In the genomic region with DNA sequence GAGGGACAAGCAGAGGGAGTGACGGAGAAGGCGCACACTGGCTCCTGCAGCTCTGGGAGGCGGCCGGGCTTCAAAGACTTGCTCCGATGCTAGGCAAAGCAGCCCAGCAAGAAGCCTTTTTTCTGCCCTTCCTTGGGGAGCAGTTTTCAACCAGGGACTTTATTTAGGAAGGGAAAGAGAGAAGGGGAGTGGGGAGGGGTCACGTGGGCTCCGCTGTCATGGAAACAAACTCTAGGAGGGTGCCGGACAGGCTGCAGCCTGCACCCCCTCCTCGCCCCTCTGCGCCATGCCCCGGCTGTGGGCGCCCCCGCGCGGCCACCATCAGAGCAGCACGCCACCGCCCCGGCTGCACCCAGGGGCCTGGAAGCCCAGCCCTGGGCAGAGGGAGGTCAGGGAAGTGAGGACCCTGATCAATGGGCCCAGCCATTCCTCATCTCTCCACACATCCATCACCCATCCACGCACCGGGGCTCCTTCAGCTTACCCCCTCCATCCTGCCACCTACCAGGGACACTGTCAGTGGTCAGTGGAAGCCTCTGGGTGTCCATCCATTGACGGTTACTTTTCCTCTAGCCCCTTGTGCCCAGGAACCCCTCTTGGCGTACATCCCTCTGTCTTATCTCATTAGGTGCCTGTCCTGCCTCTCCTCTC, we compare ENCODE assay signal across 7 cellular contexts.
DNase-seq lines count a peak whose midpoint lies in the region; ATAC-seq and TF ChIP-seq lines count a peak whose summit lies in the region.

No MANE protein-coding gene starts in this region.

- H3K9me3 Mint-ChIP-seq in activated T-cell treated with anti-CD3 and anti-CD28 coated beads, Interleukin-2, amount 50 U/mL, for 72 hours = no peaks in the 10 kb centered on the region

- peak overlapping the region; percentile 98 for H3K4me2 ChIP-seq in OCI-LY3 (ENCODE audit: low read length)

- H3K9ac ChIP-seq in OCI-LY3 (ENCODE audit: low read length) = peak overlapping the region; percentile 73

- peak overlapping the region; percentile 35; the same call in 1 of the 2 replicates for H3K27ac ChIP-seq in OCI-LY3 (ENCODE audit: low read length)

- H2AFZ ChIP-seq in OCI-LY3 (ENCODE audit: low read depth, low read length) = peak overlapping the region; percentile 78

- no peaks in the 10 kb centered on the region for H3K79me2 ChIP-seq in OCI-LY3 (ENCODE audit: low read length)

- peak; percentile 38 for ATAC-seq in HG03135 (IDR thresholded peaks at IDR 0.05; ENCODE audit: unreplicated experiment)
- peak; percentile 95 for ATAC-seq in activated T-cell treated with anti-CD3 and anti-CD28 coated beads, Interleukin-2, amount 50 U/mL, for 72 hours (replicated peaks in 1 of 2)

- TF ChIP-seq CTCF in GM12875 (IDR thresholded peaks at IDR 0.05; ENCODE audit: borderline replicate concordance, insufficient read depth, low read depth, low read length) (peak; percentile 88), OCI-LY3 (IDR thresholded peaks at IDR 0.05; ENCODE audit: low read depth, low read length) (peak; percentile 98), fibroblast of pulmonary artery (IDR thresholded peaks at IDR 0.05; ENCODE audit: low read length, missing control alignments) (peak; percentile 56)

- H3K27me3 Mint-ChIP-seq in activated T-cell treated with anti-CD3 and anti-CD28 coated beads, Interleukin-2, amount 50 U/mL, for 72 hours (ENCODE audit: low read depth) = peaks cover 16% of the 10 kb centered on the region

- no peaks in the 10 kb centered on the region for H3K36me3 Mint-ChIP-seq in activated T-cell treated with anti-CD3 and anti-CD28 coated beads, Interleukin-2, amount 50 U/mL, for 72 hours (ENCODE audit: insufficient read depth in 2 of 2)

- no peaks in the 10 kb centered on the region for H3K27me3 ChIP-seq in OCI-LY3 (ENCODE audit: low read depth, low read length)

- H3K27ac Mint-ChIP-seq in activated T-cell treated with anti-CD3 and anti-CD28 coated beads, Interleukin-2, amount 50 U/mL, for 72 hours = no peak overlapping the region

- H4K20me1 ChIP-seq in OCI-LY3 (ENCODE audit: insufficient read depth, low read length) = no peaks in the 10 kb centered on the region

- H3K36me3 ChIP-seq in OCI-LY3 (replicated peaks; ENCODE audit: low read depth, low read length) = no peaks in the 10 kb centered on the region

- peak; percentile 81 to 84 for DNase-seq in activated T-cell treated with anti-CD3 and anti-CD28 coated beads, Interleukin-2, amount 50 U/mL, for 72 hours
- DNase-seq in fibroblast of pulmonary artery (ENCODE audit: low read depth) = peak; percentile 29
- DNase-seq in nucleus accumbens (lab: John Stamatoyannopoulos, UW) = peak in 51 of 56 donors; percentile 12 to 86 (median 55)
- peak; percentile 68 for DNase-seq in superior temporal gyrus (ENCODE audit: extremely low spot score)

- H3K4me3 ChIP-seq in GM12875 (ENCODE audit: low read depth, low read length) (peak overlapping the region; percentile 42), OCI-LY3 (ENCODE audit: low read length) (peak overlapping the region; percentile 81), fibroblast of pulmonary artery (replicated peaks; ENCODE audit: low read depth, low read length) (peak overlapping the region; percentile 38)

- peaks cover 5% of the 10 kb centered on the region for H3K4me1 Mint-ChIP-seq in activated T-cell treated with anti-CD3 and anti-CD28 coated beads, Interleukin-2, amount 50 U/mL, for 72 hours (ENCODE audit: low read depth)

- H3K9me3 ChIP-seq in OCI-LY3 (ENCODE audit: insufficient read depth, low read length) = no peaks in the 10 kb centered on the region

- H3K4me1 ChIP-seq in OCI-LY3 (ENCODE audit: low read length) = peaks cover 52% of the 10 kb centered on the region

- H3K4me3 Mint-ChIP-seq in activated T-cell treated with anti-CD3 and anti-CD28 coated beads, Interleukin-2, amount 50 U/mL, for 72 hours = peak overlapping the region; percentile 29 to 60

Comparison
In these comparisons a context has a peak if more than half of its experiments do, and no peak if none do; other contexts are left out.
1. Peak in every context shown above with its lines: DNase-seq, ATAC-seq, H3K4me3 ChIP-seq and H3K27ac ChIP-seq.
2. DNase-seq: peak in every context shown above with its lines; median percentile 82 in activated T-cell treated with anti-CD3 and anti-CD28 coated beads, Interleukin-2, amount 50 U/mL, for 72 hours; 68 in superior temporal gyrus; 55 in nucleus accumbens; 29 in fibroblast of pulmonary artery.